In genomic region chr1:83697220-83697619, GRCh38 we compare ENCODE assay signal across 26 cellular contexts.
"Had no signal": no experiment of that assay in that cellular context is flagged by ENCODE, and none has a peak within 500 bp of the region (broad histone marks: within the 10 kb centered on the region; RNA-seq: fewer than 3 reads in every experiment).

No MANE protein-coding gene starts in this region.

- H3K9me3 Mint-ChIP-seq: stimulated activated naive CD8-positive, alpha-beta T cell treated with anti-CD3 and anti-CD28 coated beads, Interleukin-15, Interleukin-2, amounts not matched to agents 100 ng/mL and 50 ng/mL, for 24 hours; type B pancreatic cell had no signal

- H3K36me3 Mint-ChIP-seq: immature natural killer cell; naive thymus-derived CD8-positive, alpha-beta T cell; stimulated activated memory B cell treated with anti-CD40 and anti-IgM and Interleukin-4, amounts not matched to agents 10 μg/mL and 1 μg/mL and 100 μg/mL, for 72 hours; type B pancreatic cell had no signal

- H3K4me2 ChIP-seq: smooth muscle cell had no signal

- DNase-seq: hypothalamus; immature natural killer cell; kidney; left colon; left lung; lower lobe of right lung; mammary epithelial cell; mesenchymal stem cell; naive thymus-derived CD8-positive, alpha-beta T cell; ovary; right lobe of liver; stimulated activated CD4-positive, alpha-beta T cell treated with anti-CD3 and anti-CD28 coated beads, Interleukin-1b, Interleukin-23, amount 100 ng/mL, for 48 hours; stimulated activated CD4-positive, alpha-beta T cell treated with anti-CD3 and anti-CD28 coated beads, Interleukin-2, amount 100 ng/mL, for 48 hours; stimulated activated CD4-positive, alpha-beta T cell treated with anti-CD3 and anti-CD28 coated beads, Interleukin-4, amount 100 ng/mL, for 4 hours; stimulated activated CD8-positive, alpha-beta memory T cell treated with anti-CD3 and anti-CD28 coated beads, Interleukin-4, amount 100 ng/mL, for 48 hours; substantia nigra; uterus had no signal

- H3K27me3 Mint-ChIP-seq: progenitor cell of endocrine pancreas; stimulated activated memory B cell treated with anti-CD40 and anti-IgM and Interleukin-4, amounts not matched to agents 10 μg/mL and 1 μg/mL and 100 μg/mL, for 72 hours; stimulated activated naive CD8-positive, alpha-beta T cell treated with anti-CD3 and anti-CD28 coated beads, Interleukin-15, Interleukin-2, amounts not matched to agents 100 ng/mL and 50 ng/mL, for 24 hours had no signal

- H3K9me3 ChIP-seq: lower lobe of right lung, neutrophil, ovary, right atrium auricular region, right lobe of liver, tibial nerve, uterus had no signal

- H3K4me1 ChIP-seq: right lobe of liver, uterus had no signal

- H3K27ac ChIP-seq: left lung, lower lobe of right lung, neutrophil, ovary, right atrium auricular region, right lobe of liver, tibial nerve, uterus had no signal

- H3K27me3 ChIP-seq: ovary, right atrium auricular region, right lobe of liver, tibial nerve, uterus had no signal

- H3K4me3 Mint-ChIP-seq: immature natural killer cell; naive thymus-derived CD8-positive, alpha-beta T cell; nephron; stimulated activated memory B cell treated with anti-CD40 and anti-IgM and Interleukin-4, amounts not matched to agents 10 μg/mL and 1 μg/mL and 100 μg/mL, for 72 hours; stimulated activated naive CD8-positive, alpha-beta T cell treated with anti-CD3 and anti-CD28 coated beads, Interleukin-15, Interleukin-2, amounts not matched to agents 100 ng/mL and 50 ng/mL, for 24 hours; type B pancreatic cell had no signal

- H3K36me3 ChIP-seq: left lung, lower lobe of right lung, neutrophil, ovary, right atrium auricular region, right lobe of liver, tibial nerve, uterus had no signal

- ATAC-seq: left colon; left lung; lower lobe of right lung; naive thymus-derived CD8-positive, alpha-beta T cell; right lobe of liver; stimulated activated memory B cell treated with anti-CD40 and anti-IgM and Interleukin-4, amounts not matched to agents 10 μg/mL and 1 μg/mL and 100 μg/mL, for 72 hours had no signal

- H3K4me3 ChIP-seq: left lung, lower lobe of right lung, ovary, right atrium auricular region, right lobe of liver, smooth muscle cell, tibial nerve, uterus had no signal

- H3K27ac Mint-ChIP-seq: immature natural killer cell; nephron; progenitor cell of endocrine pancreas; stimulated activated memory B cell treated with anti-CD40 and anti-IgM and Interleukin-4, amounts not matched to agents 10 μg/mL and 1 μg/mL and 100 μg/mL, for 72 hours; stimulated activated naive CD8-positive, alpha-beta T cell treated with anti-CD3 and anti-CD28 coated beads, Interleukin-15, Interleukin-2, amounts not matched to agents 100 ng/mL and 50 ng/mL, for 24 hours; type B pancreatic cell had no signal
